Comparison of ENCODE assay signal across 25 cellular contexts in the genomic region with DNA sequence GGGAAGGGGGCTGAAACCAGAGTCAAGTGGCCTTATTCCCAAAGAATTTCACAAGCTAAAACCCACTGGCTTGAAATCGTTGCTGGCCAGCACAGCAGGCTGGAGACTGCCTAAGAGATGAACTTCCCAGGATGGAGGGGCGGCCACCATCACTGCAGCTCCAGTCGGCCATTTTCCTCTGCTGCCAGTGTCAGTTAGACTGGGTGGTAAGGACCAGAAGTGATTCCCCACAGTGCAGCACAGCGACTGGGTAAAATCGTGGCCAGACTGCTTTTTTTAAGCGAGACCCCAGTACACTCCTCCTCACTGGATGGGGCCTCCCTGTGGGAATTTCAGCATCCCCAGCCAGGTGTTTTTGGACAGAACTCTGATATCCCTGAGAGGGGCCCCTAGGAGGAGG.
"Had no signal": no experiment of that assay in that cellular context is flagged by ENCODE, and none has a peak within 500 bp of the region (broad histone marks: within the 10 kb centered on the region; RNA-seq: fewer than 3 reads in every experiment).

No MANE protein-coding gene starts in this region.

- H3K27ac ChIP-seq: colonic mucosa, coronary artery, dorsolateral prefrontal cortex, epithelial cell of prostate, esophagus muscularis mucosa, esophagus squamous epithelium, foreskin keratinocyte, gastrocnemius medialis, gastroesophageal sphincter, heart left ventricle, heart right ventricle had no signal

- H3K27me3 ChIP-seq: colonic mucosa, esophagus muscularis mucosa, esophagus squamous epithelium, foreskin keratinocyte, gastroesophageal sphincter, heart left ventricle had no signal

- H3K4me3 Mint-ChIP-seq: dendritic cell treated with granulocyte-macrophage colony-stimulating factor and Interleukin-4, amounts not matched to agents 40 ng/mL and 50 ng/mL, for 4 days; effector memory CD8-positive, alpha-beta T cell; endodermal cell had no signal

- H3K36me3 ChIP-seq: colonic mucosa, esophagus muscularis mucosa, esophagus squamous epithelium, gastrocnemius medialis, gastroesophageal sphincter, heart left ventricle, heart right ventricle had no signal

- H3K27me3 Mint-ChIP-seq: dendritic cell treated with granulocyte-macrophage colony-stimulating factor and Interleukin-4, amounts not matched to agents 40 ng/mL and 50 ng/mL, for 4 days; effector memory CD8-positive, alpha-beta T cell had no signal

- DNase-seq: colonic mucosa; cortex of kidney; dermis blood vessel endothelial cell; dorsolateral prefrontal cortex; effector CD4-positive, alpha-beta T cell; effector CD8-positive, alpha-beta T cell; effector memory CD4-positive, alpha-beta T cell; effector memory CD8-positive, alpha-beta T cell; endodermal cell; erythroblast; esophagus squamous epithelium; foreskin fibroblast; foreskin keratinocyte; foreskin melanocyte; gastrocnemius medialis; glutamatergic neuron; head of caudate nucleus; heart left ventricle; heart right ventricle had no signal

- H3K27ac Mint-ChIP-seq: dendritic cell treated with granulocyte-macrophage colony-stimulating factor and Interleukin-4, amounts not matched to agents 40 ng/mL and 50 ng/mL, for 4 days; effector memory CD8-positive, alpha-beta T cell; endodermal cell had no signal

- H3K4me1 ChIP-seq: colonic mucosa, esophagus muscularis mucosa, esophagus squamous epithelium, foreskin keratinocyte, gastrocnemius medialis, gastroesophageal sphincter, heart left ventricle, heart right ventricle had no signal

- H3K9me3 ChIP-seq: colonic mucosa, esophagus muscularis mucosa, esophagus squamous epithelium, gastrocnemius medialis, gastroesophageal sphincter, heart left ventricle had no signal

- H3K9me3 Mint-ChIP-seq: effector memory CD8-positive, alpha-beta T cell had no signal

- H3K4me3 ChIP-seq: colonic mucosa, coronary artery, dorsolateral prefrontal cortex, esophagus muscularis mucosa, esophagus squamous epithelium, gastrocnemius medialis, gastroesophageal sphincter, heart left ventricle, heart right ventricle had no signal

- ATAC-seq: effector memory CD8-positive, alpha-beta T cell; esophagus mucosa; foreskin keratinocyte; gastrocnemius medialis; gastroesophageal sphincter; heart left ventricle had no signal

- H3K4me1 Mint-ChIP-seq: endodermal cell had no signal
